ENCODE assay signal across 15 cellular contexts in genomic region chr10:95476482-95477174, GRCh38.
A peak's percentile ranks its signal among the peaks of the same experiment; 100 is the strongest.
DNase-seq lines count a peak whose midpoint lies in the region; ATAC-seq and TF ChIP-seq lines count a peak whose summit lies in the region.
"Had no signal": no experiment of that assay in that cellular context is flagged by ENCODE, and none has a peak within 500 bp of the region (broad histone marks: within the 10 kb centered on the region; RNA-seq: fewer than 3 reads in every experiment).

No MANE protein-coding gene starts in this region.

- TF ChIP-seq CTCF in HEK293 (tag by site-specific recombination; IDR thresholded peaks at IDR 0.05) (no peak), colonic mucosa (IDR thresholded peaks at IDR 0.05) (no peak), lung (IDR thresholded peaks at IDR 0.05; ENCODE audit: control extremely low read depth, extremely low read depth) (no peak), MM.1S (IDR thresholded peaks at IDR 0.05; ENCODE audit: low read length) (no peak), osteocyte (IDR thresholded peaks at IDR 0.05) (no peak)

- POLR2A ChIA-PET in HEK293 (lab: Yijun Ruan, JAX), result no interaction called here

- H3K9me3 ChIP-seq in HEK293 (ENCODE audit: control insufficient read depth, insufficient read depth, low read depth, low read length) (no peaks in the 10 kb centered on the region), colonic mucosa (no peaks in the 10 kb centered on the region), lung (ENCODE audit: control insufficient read depth in 2 of 2, insufficient read depth in 1 of 2, low read length in 1 of 2) (no peaks in the 10 kb centered on the region), subcutaneous abdominal adipose tissue (ENCODE audit: control insufficient read depth in 5 of 5, low read length in 5 of 5) (no peaks in the 10 kb centered on the region), MM.1S (replicated peaks; ENCODE audit: insufficient read depth, low read length) (no peaks in the 10 kb centered on the region)
- H3K9me3 ChIP-seq: BLaER1, mucosa of descending colon, SJSA1 had no signal

- H3K4me3 ChIP-seq in HEK293 (ENCODE audit: low read depth, low read length) (no peak overlapping the region), colonic mucosa (no peak overlapping the region), lung (no peak overlapping the region), subcutaneous abdominal adipose tissue (ENCODE audit: low read depth in 1 of 5, low read length in 5 of 5) (no peak overlapping the region), MM.1S (ENCODE audit: low read length) (no peak overlapping the region)
- H3K4me3 ChIP-seq: BLaER1, K562, mucosa of descending colon, SJSA1 had no signal

- H4K20me1 ChIP-seq in MM.1S (ENCODE audit: insufficient read depth, low read length), result no peaks in the 10 kb centered on the region
- H4K20me1 ChIP-seq: BLaER1 had no signal

- intact Hi-C loops in colonic mucosa (cut with DNase I), result no loop called here

- H3K4me1 ChIP-seq in HEK293 (ENCODE audit: control insufficient read depth, insufficient read depth, low read length) (peaks cover 26% of the 10 kb centered on the region), colonic mucosa (no peaks in the 10 kb centered on the region), lung (ENCODE audit: control insufficient read depth in 2 of 2, insufficient read depth in 2 of 2, low read length in 2 of 2) (peaks cover 26 to 57% of the 10 kb centered on the region in 2 donors), subcutaneous abdominal adipose tissue (ENCODE audit: control insufficient read depth in 5 of 5, insufficient read depth in 5 of 5, low read length in 5 of 5) (peaks cover 12 to 74% (median 30%) of the 10 kb centered on the region in 5 donors), MM.1S (ENCODE audit: low read length) (no peaks in the 10 kb centered on the region)
- H3K4me1 ChIP-seq: SJSA1 had no signal

- H3K9ac ChIP-seq in colonic mucosa (ENCODE audit: low read depth in 2 of 2, low read length in 2 of 2) (peak overlapping the region in 1 of 2 donors; percentile 36), subcutaneous abdominal adipose tissue (ENCODE audit: low read length in 5 of 5) (no peak overlapping the region), MM.1S (ENCODE audit: low read length) (no peak overlapping the region)
- H3K9ac ChIP-seq: BLaER1 had no signal

- DNase-seq in colonic mucosa (no peak), lung (ENCODE audit: low spot score) (no peak), MM.1S (no peak), osteocyte (ENCODE audit: extremely low spot score, unreplicated experiment) (no peak)
- DNase-seq: H7, NCI-H1694 treated with DMSO at 0.1 percent for 48 hours, NCI-H774 had no signal

- H3K27me3 Mint-ChIP-seq in osteocyte (ENCODE audit: unreplicated experiment), result peaks cover 12% of the 10 kb centered on the region

- peaks cover 6% of the 10 kb centered on the region for H3K4me1 Mint-ChIP-seq in osteocyte (ENCODE audit: unreplicated experiment)

- CTCF ChIA-PET in HEK293 (lab: Yijun Ruan, JAX), result no interaction called here

- no peak overlapping the region for H3K4me3 Mint-ChIP-seq in osteocyte (ENCODE audit: unreplicated experiment)

- ATAC-seq in lung (ENCODE audit: insufficient read depth, low FRiP score) (no peak), HG03457 (IDR thresholded peaks at IDR 0.05; ENCODE audit: unreplicated experiment) (no peak), SK-N-SH treated with all-trans-retinoic acid at 6 μM for 48 hours (no peak)
- ATAC-seq: K562 had no signal

- WGBS in lung, 2 donors, result 80 to 87% methylated on average over 5 of the region's 5 CpGs

- H3K79me2 ChIP-seq in MM.1S (ENCODE audit: low read length), result no peaks in the 10 kb centered on the region

- H3F3A ChIP-seq in MM.1S (ENCODE audit: insufficient read depth, low read length), result no peaks in the 10 kb centered on the region

- H3K4me2 ChIP-seq in MM.1S (ENCODE audit: low read depth, low read length), result no peak overlapping the region
- H3K4me2 ChIP-seq: BLaER1 had no signal

- H3K27me3 ChIP-seq in colonic mucosa, result no peaks in the 10 kb centered on the region
- no peaks in the 10 kb centered on the region for H3K27me3 ChIP-seq in lung (ENCODE audit: control insufficient read depth, insufficient read depth)
- H3K27me3 ChIP-seq in subcutaneous abdominal adipose tissue (ENCODE audit: control insufficient read depth in 5 of 5, insufficient read depth in 4 of 5, low read length in 5 of 5), result no peaks in the 10 kb centered on the region
- H3K27me3 ChIP-seq in MM.1S (replicated peaks; ENCODE audit: insufficient read depth, low read length), result no peaks in the 10 kb centered on the region
- H3K27me3 ChIP-seq: BLaER1, SJSA1 had no signal

- peak overlapping the region; percentile 38 for H3K27ac ChIP-seq in HEK293 (ENCODE audit: extremely low read depth, low read depth, low read length)
- H3K27ac ChIP-seq in colonic mucosa, result peak overlapping the region; percentile 70
- H3K27ac ChIP-seq in lung (ENCODE audit: low read depth in 1 of 2, low read length in 1 of 2), result peak overlapping the region; percentile 79 to 87
- H3K27ac ChIP-seq in subcutaneous abdominal adipose tissue (ENCODE audit: low read depth, low read length), result peak overlapping the region; percentile 41
- H3K27ac ChIP-seq in MM.1S (ENCODE audit: low read length), result no peak overlapping the region
- H3K27ac ChIP-seq: BLaER1, SJSA1 had no signal

- H3K27ac Mint-ChIP-seq in osteocyte (ENCODE audit: unreplicated experiment), result no peak overlapping the region

- no peaks in the 10 kb centered on the region for H3K9me2 ChIP-seq in MM.1S (replicated peaks; ENCODE audit: insufficient read depth, low read length)

- H3K36me3 ChIP-seq in HEK293 (ENCODE audit: control insufficient read depth in 2 of 2, insufficient read depth in 1 of 2, low read length in 2 of 2) (no peaks in the 10 kb centered on the region), colonic mucosa (no peaks in the 10 kb centered on the region), lung (ENCODE audit: control insufficient read depth in 2 of 2, insufficient read depth in 2 of 2, low read length in 2 of 2) (no peaks in the 10 kb centered on the region), subcutaneous abdominal adipose tissue (ENCODE audit: control insufficient read depth in 5 of 5, insufficient read depth in 5 of 5, low read length in 5 of 5) (no peaks in the 10 kb centered on the region), MM.1S (replicated peaks; ENCODE audit: insufficient read depth, low read length) (no peaks in the 10 kb centered on the region)
- H3K36me3 ChIP-seq: BLaER1, SJSA1 had no signal

- no peaks in the 10 kb centered on the region for H3K36me3 Mint-ChIP-seq in osteocyte (ENCODE audit: unreplicated experiment)

- no peak overlapping the region for H2AFZ ChIP-seq in MM.1S (ENCODE audit: low read length)

- H3K9me3 Mint-ChIP-seq in osteocyte (ENCODE audit: unreplicated experiment), result no peaks in the 10 kb centered on the region

TF ChIP-seq in HEK293, 187 proteins besides CTCF, POLR2A, EP300 and RAD21 (continues in another document):
- TF ChIP-seq ZNF707 (tag by site-specific recombination; IDR thresholded peaks at IDR 0.05) (no peak), ZNF560 (tag by site-specific recombination; IDR thresholded peaks at IDR 0.05; ENCODE audit: borderline replicate concordance) (no peak), ZNF785 (tag by site-specific recombination; IDR thresholded peaks at IDR 0.05) (no peak), ZFP41 (tag by site-specific recombination; IDR thresholded peaks at IDR 0.05; ENCODE audit: borderline replicate concordance) (no peak), ZNF624 (tag by site-specific recombination; IDR thresholded peaks at IDR 0.05) (no peak), PATZ1 (tag by site-specific recombination; IDR thresholded peaks at IDR 0.05) (no peak), ZBTB17 (tag by site-specific recombination; IDR thresholded peaks at IDR 0.05) (no peak)

TF ChIP-seq in SK-N-SH treated with all-trans-retinoic acid at 6 μM for 48 hours, 23 proteins besides CTCF, POLR2A, EP300 and RAD21 (continues in another document):
- TF ChIP-seq PPARA (CRISPR knock-in tag; IDR thresholded peaks at IDR 0.05; ENCODE audit: borderline replicate concordance) (no peak), PATZ1 (CRISPR knock-in tag; IDR thresholded peaks at IDR 0.05; ENCODE audit: borderline replicate concordance) (no peak), CREB5 (CRISPR knock-in tag; IDR thresholded peaks at IDR 0.05; ENCODE audit: low read depth) (no peak)
